In the genomic region with DNA sequence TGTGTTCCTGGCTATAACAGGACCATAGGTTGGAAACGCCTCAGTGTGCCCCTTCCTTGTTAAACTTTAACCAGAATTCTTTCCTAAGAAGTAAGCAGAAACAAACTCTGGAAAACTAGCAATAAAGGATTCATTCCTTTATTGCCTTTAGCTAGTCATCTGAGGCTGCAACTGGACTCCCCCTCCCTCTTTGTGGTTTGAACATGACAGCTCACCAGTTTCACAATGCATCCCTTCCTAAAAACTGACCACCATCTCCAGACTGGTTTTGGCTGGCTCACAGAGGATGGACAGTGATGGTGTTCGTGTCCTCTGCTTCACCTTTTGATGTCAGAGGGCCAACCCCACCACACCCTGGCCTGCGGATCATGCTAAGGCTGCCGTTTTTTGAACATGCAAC, we compare ENCODE assay signal across 8 cellular contexts. TPM values are rescaled to one million over a fixed set of nuclear protein-coding genes. Genes with fewer than 3 reads are reported as not detected.
DNase-seq lines count a peak whose midpoint lies in the region; ATAC-seq, FAIRE-seq and TF ChIP-seq lines count a peak whose summit lies in the region.

No MANE protein-coding gene starts in this region.

- H3K27ac ChIP-seq in A549 (peak overlapping the region; percentile 63 to 83), ovary (no peak overlapping the region)

- TF ChIP-seq EP300 in A549 (IDR thresholded peaks at IDR 0.05) (peak in 1 of 2 experiments; percentile 71; a peak in 2 of 5 replicates), ovary (IDR thresholded peaks at IDR 0.05) (no peak)

- H3K36me3 Mint-ChIP-seq in activated T-helper 17 cell treated with anti-CD3 and anti-CD28 coated beads, Interleukin-2, amount 50 U/mL, for 72 hours (ENCODE audit: low read depth): no peaks in the 10 kb centered on the region

- no peak for TF ChIP-seq CTCF in A549 (IDR thresholded peaks at IDR 0.05)
- TF ChIP-seq CTCF in ovary (IDR thresholded peaks at IDR 0.05): no peak

- H3K27me3 ChIP-seq in ovary: no peaks in the 10 kb centered on the region

- peak in 1 of 2 experiments; percentile 32; a peak in 3 of 5 replicates for TF ChIP-seq RAD21 in A549 (conservative IDR thresholded peaks at IDR 0.05 in 1 of 2, IDR thresholded peaks at IDR 0.05 in 1 of 2)

- TF ChIP-seq POLR2A in A549 (IDR thresholded peaks at IDR 0.05; ENCODE audit: low read length) (no peak), H54 (IDR thresholded peaks at IDR 0.05; ENCODE audit: low read depth, low read length) (no peak), ovary (IDR thresholded peaks at IDR 0.05) (no peak)

- H3K4me3 ChIP-seq in A549 (no peak overlapping the region), ovary (no peak overlapping the region)

- WGBS in A549 (ENCODE audit: missing lambda C conversion rate): 20% methylated on average over 4 of the region's 4 CpGs
- WGBS in ovary, 3 donors: 86 to 89% (median 88%) methylated on average over 4 of the region's 4 CpGs

- ATAC-seq in A549: peak; percentile 81 to 82
- peak; percentile 60 for ATAC-seq in activated T-helper 17 cell treated with anti-CD3 and anti-CD28 coated beads, Interleukin-2, amount 50 U/mL, for 72 hours (replicated peaks)

- peak overlapping the region; percentile 29 for H3K27ac Mint-ChIP-seq in activated T-helper 17 cell treated with anti-CD3 and anti-CD28 coated beads, Interleukin-2, amount 50 U/mL, for 72 hours

- POLR2A ChIA-PET in A549 (lab: Yijun Ruan, JAX): no interaction called here

- no peak overlapping the region for H3K4me3 Mint-ChIP-seq in activated T-helper 17 cell treated with anti-CD3 and anti-CD28 coated beads, Interleukin-2, amount 50 U/mL, for 72 hours

- H3K27me3 Mint-ChIP-seq in activated T-helper 17 cell treated with anti-CD3 and anti-CD28 coated beads, Interleukin-2, amount 50 U/mL, for 72 hours: no peaks in the 10 kb centered on the region

- CTCF ChIA-PET in A549 (lab: Yijun Ruan, JAX): interaction anchor here (1.5 kb wide), 1 partner anchor 18 kb away, joined by 3 read pairs; no protein-coding TSS in a partner anchor

- H3K9me3 ChIP-seq in A549 (no peaks in the 10 kb centered on the region), ovary (no peaks in the 10 kb centered on the region)

- no peaks in the 10 kb centered on the region for H3K9me3 Mint-ChIP-seq in activated T-helper 17 cell treated with anti-CD3 and anti-CD28 coated beads, Interleukin-2, amount 50 U/mL, for 72 hours

- FAIRE-seq in A549 (lab: Jason Lieb, UNC): peak; percentile 67
- peak; percentile 95 for FAIRE-seq in H54 (lab: Jason Lieb, UNC)

- no peaks in the 10 kb centered on the region for H3K36me3 ChIP-seq in ovary

- intact Hi-C loops in ovary (cut with DNase I): no loop called here

- DNase-seq in A549 (ENCODE audit: low read depth in 1 of 2, low spot score in 1 of 2) (peak in 1 of 2 experiments; percentile 77), H54 (ENCODE audit: insufficient read length, low spot score) (no peak), kidney glomerular epithelial cell (lab: John Stamatoyannopoulos, UW) (peak; percentile 99), NCI-H128 (lab: John Stamatoyannopoulos, UW; ENCODE audit: unreplicated experiment) (no peak), ovary (no peak), iPS-NIHi7 (ENCODE audit: extremely low spot score) (no peak), occipital lobe (lab: John Stamatoyannopoulos, UW) (no peak)

- peaks cover 28% of the 10 kb centered on the region for H3K4me1 ChIP-seq in A549
- H3K4me1 ChIP-seq in ovary (ENCODE audit: insufficient read depth): no peaks in the 10 kb centered on the region

- H3K4me1 Mint-ChIP-seq in activated T-helper 17 cell treated with anti-CD3 and anti-CD28 coated beads, Interleukin-2, amount 50 U/mL, for 72 hours: no peaks in the 10 kb centered on the region

- H3K4me2 ChIP-seq in A549: peak overlapping the region; percentile 57

TF ChIP-seq in A549, 52 proteins besides CTCF, POLR2A, EP300 and RAD21:
- TF ChIP-seq HOXB13 (CRISPR knock-in tag; IDR thresholded peaks at IDR 0.05; ENCODE audit: low read depth): no peak
- TF ChIP-seq FOSL2 (IDR thresholded peaks at IDR 0.05): no peak
- peak; percentile 44; the same call in 1 of the 2 replicates for TF ChIP-seq FOSL2 (CRISPR knock-in tag; IDR thresholded peaks at IDR 0.05)
- TF ChIP-seq CEBPB (IDR thresholded peaks at IDR 0.05): peak; percentile 57 to 80; a peak in 2 of 4 replicates
- TF ChIP-seq JUNB (IDR thresholded peaks at IDR 0.05): peak; percentile 52; the same call in 1 of the 2 replicates
- TF ChIP-seq BHLHE40 (IDR thresholded peaks at IDR 0.05; ENCODE audit: low read depth, low read length): no peak
- peak; percentile 27 to 52; a peak in 3 of 5 replicates for TF ChIP-seq JUN (IDR thresholded peaks at IDR 0.05)
- TF ChIP-seq, protein P1, sequence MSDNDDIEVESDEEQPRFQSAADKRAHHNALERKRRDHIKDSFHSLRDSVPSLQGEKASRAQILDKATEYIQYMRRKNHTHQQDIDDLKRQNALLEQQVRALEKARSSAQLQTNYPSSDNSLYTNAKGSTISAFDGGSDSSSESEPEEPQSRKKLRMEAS (IDR thresholded peaks at IDR 0.05): no peak
- TF ChIP-seq RARB (CRISPR knock-in tag; IDR thresholded peaks at IDR 0.05): peak; percentile 47; the same call in 1 of the 2 replicates
- peak; percentile 64; the same call in 1 of the 2 replicates for TF ChIP-seq GATA3 (IDR thresholded peaks at IDR 0.05; ENCODE audit: borderline replicate concordance)
- TF ChIP-seq, protein P2, sequence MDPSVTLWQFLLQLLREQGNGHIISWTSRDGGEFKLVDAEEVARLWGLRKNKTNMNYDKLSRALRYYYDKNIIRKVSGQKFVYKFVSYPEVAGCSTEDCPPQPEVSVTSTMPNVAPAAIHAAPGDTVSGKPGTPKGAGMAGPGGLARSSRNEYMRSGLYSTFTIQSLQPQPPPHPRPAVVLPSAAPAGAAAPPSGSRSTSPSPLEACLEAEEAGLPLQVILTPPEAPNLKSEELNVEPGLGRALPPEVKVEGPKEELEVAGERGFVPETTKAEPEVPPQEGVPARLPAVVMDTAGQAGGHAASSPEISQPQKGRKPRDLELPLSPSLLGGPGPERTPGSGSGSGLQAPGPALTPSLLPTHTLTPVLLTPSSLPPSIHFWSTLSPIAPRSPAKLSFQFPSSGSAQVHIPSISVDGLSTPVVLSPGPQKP (IDR thresholded peaks at IDR 0.05; ENCODE audit: low read depth, low read length): no peak
- no peak for TF ChIP-seq RCOR1 (IDR thresholded peaks at IDR 0.05; ENCODE audit: low read depth, low read length)

RNA-seq across cellular contexts. Expression of a gene that starts 27.9 kb away (rescaled TPM):
- polyA plus RNA-seq in A549 (2011; rRNA removed): 97.4 and 119 TPM in 2 replicates
- 21.5 and 26.8 TPM in 2 replicates for polyA plus RNA-seq in A549 (2012; cell fraction: cytosol; rRNA removed)
- polyA plus RNA-seq in A549 (2012; cell fraction: nucleus; rRNA removed): 20.0 and 20.1 TPM in 2 replicates
- polyA plus RNA-seq in A549 (2017; fragmentation: RNase III; extraction: RNeasy Plus Mini Kit Qiagen cat#74134 plus additional on column Dnase treatment): 47.0 to 57.8 TPM (median 48.5 TPM) in 3 replicates
- polyA minus RNA-seq in A549 (2011; rRNA and poly(A)+ RNA removed): 103 and 115 TPM in 2 replicates
- 10 to 100 TPM; 51.2 to 63.2 TPM for total RNA-seq in activated T-helper 17 cell treated with anti-CD3 and anti-CD28 coated beads, Interleukin-2, amount 50 U/mL, for 72 hours
- 10 to 100 TPM; 26.8 to 62.8 (median 53.8) TPM for total RNA-seq in ovary
- 100 to 1,000 TPM in 1 of 2 donors, 10 to 100 TPM in 1; 39.4 to 158 TPM for polyA plus RNA-seq in ovary
- 5.8 TPM for total RNA-seq in occipital lobe

Comparison
In these comparisons a context has a peak if more than half of its experiments do, and no peak if none do; other contexts are left out.
1. H3K27ac ChIP-seq: peak in A549 (2 of 2); none in ovary (0 of 2).